ENCODE assay signal across 12 cellular contexts in genomic region chr1:33060579-33061083, GRCh38. TPM values are rescaled to one million over a fixed set of nuclear protein-coding genes. Genes with fewer than 3 reads are reported as not detected.
DNase-seq lines count a peak whose midpoint lies in the region; ATAC-seq lines count a peak whose summit lies in the region.
"Had no signal": no experiment of that assay in that cellular context is flagged by ENCODE, and none has a peak within 500 bp of the region (broad histone marks: within the 10 kb centered on the region; RNA-seq: fewer than 3 reads in every experiment).

No MANE protein-coding gene starts in this region.

- no peak overlapping the region for H2BK12ac ChIP-seq in mesenchymal stem cell (ENCODE audit: low read length in 2 of 2)

- ATAC-seq in HG03469 (IDR thresholded peaks at IDR 0.05; ENCODE audit: unreplicated experiment), result no peak
- ATAC-seq in HG03095 (IDR thresholded peaks at IDR 0.05; ENCODE audit: unreplicated experiment), result no peak
- ATAC-seq in activated T-cell treated with anti-CD3 and anti-CD28 coated beads, Interleukin-2, amount 50 U/mL, for 72 hours (replicated peaks in 1 of 2), result no peak

- H2BK15ac ChIP-seq in mesenchymal stem cell (ENCODE audit: low read depth, poor library complexity, severe bottlenecking), result no peak overlapping the region

- no peak overlapping the region for H3K4me3 Mint-ChIP-seq in activated T-cell treated with anti-CD3 and anti-CD28 coated beads, Interleukin-2, amount 50 U/mL, for 72 hours
- H3K4me3 Mint-ChIP-seq: activated naive CD8-positive, alpha-beta T cell treated with anti-CD3 and anti-CD28 coated beads for 36 hours had no signal

- WGBS in mesenchymal stem cell, result 75% methylated on average over 2 of the region's 2 CpGs

- no peak overlapping the region for H2BK5ac ChIP-seq in mesenchymal stem cell (ENCODE audit: low read depth, low read length, poor library complexity, severe bottlenecking)

- no peak overlapping the region for H2BK120ac ChIP-seq in mesenchymal stem cell (ENCODE audit: low read depth, low read length)

- peaks cover 0 to 7% of the 10 kb centered on the region in 2 experiments for H3K27me3 ChIP-seq in mesenchymal stem cell (ENCODE audit: control insufficient read depth in 1 of 2, insufficient read depth in 1 of 2, low read length in 2 of 2)
- H3K27me3 ChIP-seq: BE2C had no signal

- H3K79me1 ChIP-seq in mesenchymal stem cell (replicated peaks; ENCODE audit: low read length, poor library complexity, severe bottlenecking), result no peaks in the 10 kb centered on the region

- H3K9ac ChIP-seq in mesenchymal stem cell (ENCODE audit: low read length), result no peak overlapping the region

- no peak overlapping the region for H2AFZ ChIP-seq in mesenchymal stem cell (ENCODE audit: low read depth, low read length)

- no peak overlapping the region for H3K4me3 ChIP-seq in mesenchymal stem cell (ENCODE audit: insufficient read depth in 1 of 2, low read depth in 1 of 2, low read length in 2 of 2)

- H3K9me3 ChIP-seq in mesenchymal stem cell (ENCODE audit: control insufficient read depth, low read length), result peaks cover 27% of the 10 kb centered on the region
- H3K9me3 ChIP-seq: BE2C had no signal

- H3K23ac ChIP-seq in mesenchymal stem cell (ENCODE audit: low read length in 2 of 2), result no peak overlapping the region

- H3K27ac ChIP-seq in mesenchymal stem cell (ENCODE audit: low read length, poor library complexity, severe bottlenecking), result no peak overlapping the region

- H3K4me1 Mint-ChIP-seq in activated T-cell treated with anti-CD3 and anti-CD28 coated beads, Interleukin-2, amount 50 U/mL, for 72 hours (ENCODE audit: low read depth), result peaks cover under 1% of the 10 kb centered on the region
- H3K4me1 Mint-ChIP-seq: activated naive CD8-positive, alpha-beta T cell treated with anti-CD3 and anti-CD28 coated beads for 36 hours had no signal

- H3K36me3 Mint-ChIP-seq in activated T-cell treated with anti-CD3 and anti-CD28 coated beads, Interleukin-2, amount 50 U/mL, for 72 hours (ENCODE audit: insufficient read depth in 2 of 2), result peaks cover 17 to 23% of the 10 kb centered on the region in 2 donors

- H4K91ac ChIP-seq in mesenchymal stem cell (ENCODE audit: low read length), result no peak overlapping the region

- H3K4me2 ChIP-seq in mesenchymal stem cell (ENCODE audit: low read length, poor library complexity, severe bottlenecking), result no peak overlapping the region

- H2AK5ac ChIP-seq in mesenchymal stem cell (ENCODE audit: low read length, severe bottlenecking), result no peak overlapping the region

- DNase-seq in AG08396 (ENCODE audit: low spot score), result peak; percentile 63
- peak; percentile 67 for DNase-seq in NCI-H2196 treated with DMSO at 0.1 percent for 48 hours (lab: John Stamatoyannopoulos, UW; ENCODE audit: unreplicated experiment)
- peak; percentile 50 for DNase-seq in dermis blood vessel endothelial cell
- peak; percentile 89 for DNase-seq in mesenchymal stem cell
- DNase-seq in germinal center (ENCODE audit: low spot score), result no peak
- no peak for DNase-seq in activated T-cell treated with anti-CD3 and anti-CD28 coated beads, Interleukin-2, amount 50 U/mL, for 72 hours
- DNase-seq: activated naive CD8-positive, alpha-beta T cell treated with anti-CD3 and anti-CD28 coated beads for 36 hours; BE2C; NCI-H1092 treated with DMSO at 0.1 percent for 48 hours; stimulated activated CD4-positive, alpha-beta T cell treated with anti-CD3 and anti-CD28 coated beads, Interleukin-1b, Interleukin-23, amount 100 ng/mL, for 48 hours had no signal

- H4K8ac ChIP-seq in mesenchymal stem cell (ENCODE audit: low read length), result no peak overlapping the region

- H3K4me1 ChIP-seq in mesenchymal stem cell (ENCODE audit: control insufficient read depth, insufficient read depth, low read depth, low read length), result no peaks in the 10 kb centered on the region
- H3K4me1 ChIP-seq: BE2C had no signal

- no peak overlapping the region for H3K27ac Mint-ChIP-seq in activated T-cell treated with anti-CD3 and anti-CD28 coated beads, Interleukin-2, amount 50 U/mL, for 72 hours
- H3K27ac Mint-ChIP-seq: activated naive CD8-positive, alpha-beta T cell treated with anti-CD3 and anti-CD28 coated beads for 36 hours had no signal

- no peak overlapping the region for H3K14ac ChIP-seq in mesenchymal stem cell (ENCODE audit: low read length in 2 of 2)

- H3K36me3 ChIP-seq in mesenchymal stem cell (ENCODE audit: control insufficient read depth in 1 of 2, insufficient read depth in 2 of 2, low read depth in 1 of 2, low read length in 2 of 2), result no peaks in the 10 kb centered on the region
- H3K36me3 ChIP-seq: BE2C had no signal

- H3K4ac ChIP-seq in mesenchymal stem cell (ENCODE audit: low read depth in 1 of 2, low read length in 2 of 2), result no peak overlapping the region

- H3K18ac ChIP-seq in mesenchymal stem cell (ENCODE audit: low read depth in 1 of 2, low read length in 2 of 2), result no peak overlapping the region

- H3K27me3 Mint-ChIP-seq in activated T-cell treated with anti-CD3 and anti-CD28 coated beads, Interleukin-2, amount 50 U/mL, for 72 hours (ENCODE audit: low read depth), result no peaks in the 10 kb centered on the region
- H3K27me3 Mint-ChIP-seq: activated naive CD8-positive, alpha-beta T cell treated with anti-CD3 and anti-CD28 coated beads for 36 hours had no signal

- peaks cover 13 to 25% of the 10 kb centered on the region in 2 donors for H3K9me3 Mint-ChIP-seq in activated T-cell treated with anti-CD3 and anti-CD28 coated beads, Interleukin-2, amount 50 U/mL, for 72 hours

RNA-seq across cellular contexts. Expression of gene AZIN2, which starts 20.3 kb away (rescaled TPM):
- total RNA-seq in dermis blood vessel endothelial cell, result 0.28 and 2.2 TPM in 2 replicates
- polyA plus RNA-seq in mesenchymal stem cell (2013, experiment 1 of 2), result 4.2 TPM
- 3.2 TPM for polyA plus RNA-seq in mesenchymal stem cell (2013, experiment 2 of 2)
- 1 to 10 TPM; 2.5 to 4.1 TPM for total RNA-seq in activated T-cell treated with anti-CD3 and anti-CD28 coated beads, Interleukin-2, amount 50 U/mL, for 72 hours

RNA-seq across cellular contexts. Expression of gene AK2, which starts 23.9 kb away (rescaled TPM):
- total RNA-seq in dermis blood vessel endothelial cell, result 164 and 212 TPM in 2 replicates
- polyA plus RNA-seq in mesenchymal stem cell (2013, experiment 1 of 2), result 81.3 TPM
- 82.4 TPM for polyA plus RNA-seq in mesenchymal stem cell (2013, experiment 2 of 2)
- 100 to 1,000 TPM; 217 to 223 TPM for total RNA-seq in activated T-cell treated with anti-CD3 and anti-CD28 coated beads, Interleukin-2, amount 50 U/mL, for 72 hours

Comparison
In these comparisons a context has a peak if more than half of its experiments do, and no peak if none do; other contexts are left out.
1. DNase-seq: peak in AG08396 (single experiment), NCI-H2196 treated with DMSO at 0.1 percent for 48 hours (single experiment), dermis blood vessel endothelial cell (single experiment) and mesenchymal stem cell (single experiment); none in germinal center (single experiment) and activated T-cell treated with anti-CD3 and anti-CD28 coated beads, Interleukin-2, amount 50 U/mL, for 72 hours (0 of 2).